ENCODE assay signal across 8 cellular contexts in genomic region chr10:124462348-124462695, GRCh38. TPM values are rescaled to one million over a fixed set of nuclear protein-coding genes. Genes with fewer than 3 reads are reported as not detected.
DNase-seq lines count a peak whose midpoint lies in the region; ATAC-seq and TF ChIP-seq lines count a peak whose summit lies in the region.

No MANE protein-coding gene starts in this region.

- peaks cover 31% of the 10 kb centered on the region for H3K4me1 ChIP-seq in CD4-positive, CD25-positive, alpha-beta regulatory T cell (ENCODE audit: control insufficient read depth, insufficient read depth, low read length, poor library complexity, severe bottlenecking)
- H3K4me1 ChIP-seq in OCI-LY3 (ENCODE audit: low read length) (peaks cover 13% of the 10 kb centered on the region), neutrophil (ENCODE audit: control insufficient read depth in 1 of 2, insufficient read depth in 1 of 2, low read depth in 1 of 2, low read length in 1 of 2) (peaks cover 15 to 20% of the 10 kb centered on the region in 2 experiments), aorta (ENCODE audit: control insufficient read depth in 1 of 2, insufficient read depth in 2 of 2, low read length in 2 of 2) (no peaks in the 10 kb centered on the region)

- H3K79me2 ChIP-seq in OCI-LY3 (ENCODE audit: low read length): no peaks in the 10 kb centered on the region

- no peaks in the 10 kb centered on the region for H3K9me3 ChIP-seq in CD4-positive, CD25-positive, alpha-beta regulatory T cell (ENCODE audit: control insufficient read depth in 2 of 2, low read length in 2 of 2)
- H3K9me3 ChIP-seq in OCI-LY3 (ENCODE audit: insufficient read depth, low read length): no peaks in the 10 kb centered on the region
- no peaks in the 10 kb centered on the region for H3K9me3 ChIP-seq in neutrophil
- no peaks in the 10 kb centered on the region for H3K9me3 ChIP-seq in aorta (ENCODE audit: control insufficient read depth, low read length)

- no peak for ATAC-seq in CD4-positive, CD25-positive, alpha-beta regulatory T cell (ENCODE audit: low read depth in 2 of 2)
- no peak for ATAC-seq in aorta (ENCODE audit: low FRiP score)
- ATAC-seq in left lobe of liver: no peak
- no peak for ATAC-seq in HG02759 (IDR thresholded peaks at IDR 0.05; ENCODE audit: unreplicated experiment)

- peak overlapping the region in 2 of 3 donors; percentile 66 to 91 for H3K27ac Mint-ChIP-seq in CD4-positive, CD25-positive, alpha-beta regulatory T cell
- H3K27ac Mint-ChIP-seq in endothelial cell (ENCODE audit: unreplicated experiment): no peak overlapping the region

- no peak for TF ChIP-seq CTCF in OCI-LY3 (IDR thresholded peaks at IDR 0.05; ENCODE audit: low read depth, low read length)
- TF ChIP-seq CTCF in endothelial cell (IDR thresholded peaks at IDR 0.05; ENCODE audit: unreplicated experiment): no peak
- TF ChIP-seq CTCF in neutrophil (IDR thresholded peaks at IDR 0.05): no peak

- H3K4me3 ChIP-seq in CD4-positive, CD25-positive, alpha-beta regulatory T cell (ENCODE audit: low read depth, low read length): peak overlapping the region; percentile 57
- H3K4me3 ChIP-seq in OCI-LY3 (ENCODE audit: low read length) (peak overlapping the region; percentile 94), neutrophil (ENCODE audit: low read depth in 1 of 2, low read length in 1 of 2) (peak overlapping the region; percentile 68 to 74), aorta (ENCODE audit: low read length in 2 of 2) (peak overlapping the region in 1 of 2 donors; percentile 85)

- peak overlapping the region; percentile 94; the same call in 1 of the 2 replicates for H2AFZ ChIP-seq in OCI-LY3 (ENCODE audit: low read depth, low read length)

- no peaks in the 10 kb centered on the region for H3K36me3 ChIP-seq in CD4-positive, CD25-positive, alpha-beta regulatory T cell (ENCODE audit: control insufficient read depth, insufficient read depth, low read length)
- H3K36me3 ChIP-seq in OCI-LY3 (replicated peaks; ENCODE audit: low read depth, low read length) (no peaks in the 10 kb centered on the region), neutrophil (no peaks in the 10 kb centered on the region), aorta (ENCODE audit: control insufficient read depth in 1 of 2, insufficient read depth in 2 of 2, low read length in 1 of 2) (no peaks in the 10 kb centered on the region)

- H4K20me1 ChIP-seq in OCI-LY3 (ENCODE audit: insufficient read depth, low read length): no peaks in the 10 kb centered on the region

- no peaks in the 10 kb centered on the region for H3K36me3 Mint-ChIP-seq in CD4-positive, CD25-positive, alpha-beta regulatory T cell
- no peaks in the 10 kb centered on the region for H3K36me3 Mint-ChIP-seq in endothelial cell (ENCODE audit: low read depth, unreplicated experiment)

- H3K27me3 Mint-ChIP-seq in CD4-positive, CD25-positive, alpha-beta regulatory T cell: peaks cover 23% of the 10 kb centered on the region
- H3K27me3 Mint-ChIP-seq in endothelial cell (ENCODE audit: unreplicated experiment): peaks cover 4% of the 10 kb centered on the region

- H3K27ac ChIP-seq in CD4-positive, CD25-positive, alpha-beta regulatory T cell (ENCODE audit: insufficient read depth, low read length, poor library complexity, severe bottlenecking): peak overlapping the region; percentile 72
- H3K27ac ChIP-seq in OCI-LY3 (ENCODE audit: low read length): no peak overlapping the region
- peak overlapping the region; percentile 76 for H3K27ac ChIP-seq in neutrophil
- no peak overlapping the region for H3K27ac ChIP-seq in aorta (ENCODE audit: low read depth in 1 of 2, low read length in 2 of 2)

- 80 to 85% methylated on average over 8 of the region's 8 CpGs for WGBS in aorta, 2 donors

- peak overlapping the region; percentile 60; the same call in 1 of the 2 replicates for H3K9ac ChIP-seq in OCI-LY3 (ENCODE audit: low read length)

- H3K27me3 ChIP-seq in CD4-positive, CD25-positive, alpha-beta regulatory T cell (ENCODE audit: control insufficient read depth, insufficient read depth, low read length): peaks cover 4% of the 10 kb centered on the region
- H3K27me3 ChIP-seq in OCI-LY3 (ENCODE audit: low read depth, low read length) (no peaks in the 10 kb centered on the region), neutrophil (peaks cover 19% of the 10 kb centered on the region), aorta (ENCODE audit: control insufficient read depth in 1 of 2, insufficient read depth in 2 of 2, low read length in 1 of 2) (no peaks in the 10 kb centered on the region)

- H3K4me2 ChIP-seq in OCI-LY3 (ENCODE audit: low read length): peak overlapping the region; percentile 84

- H3K4me3 Mint-ChIP-seq in CD4-positive, CD25-positive, alpha-beta regulatory T cell: peak overlapping the region; percentile 81 to 91 (median 89)
- H3K4me3 Mint-ChIP-seq in endothelial cell (ENCODE audit: unreplicated experiment): peak overlapping the region; percentile 89

- peaks cover 22 to 40% (median 26%) of the 10 kb centered on the region in 4 donors for H3K4me1 Mint-ChIP-seq in CD4-positive, CD25-positive, alpha-beta regulatory T cell
- peaks cover 16% of the 10 kb centered on the region for H3K4me1 Mint-ChIP-seq in endothelial cell (ENCODE audit: unreplicated experiment)

- H3K9me3 Mint-ChIP-seq in CD4-positive, CD25-positive, alpha-beta regulatory T cell: peaks cover 0 to 2% (median 0%) of the 10 kb centered on the region in 7 donors
- no peaks in the 10 kb centered on the region for H3K9me3 Mint-ChIP-seq in endothelial cell (ENCODE audit: unreplicated experiment)

- intact Hi-C loops in aorta (cut with DNase I): loop anchor here in 1 of 2 donors (10.0 kb wide), 1 partner anchor 1308 kb away; the partner anchor contains the start of gene BUB3

- no peak for DNase-seq in CD4-positive, CD25-positive, alpha-beta regulatory T cell
- DNase-seq in endothelial cell (ENCODE audit: low spot score): no peak
- DNase-seq in aorta: no peak
- DNase-seq in left lobe of liver (ENCODE audit: low spot score): no peak
- DNase-seq in central memory CD4-positive, alpha-beta T cell: no peak

RNA-seq across cellular contexts. Expression of gene LHPP, which starts 0.7 kb away (rescaled TPM):
- total RNA-seq in CD4-positive, CD25-positive, alpha-beta regulatory T cell: 20.1 TPM
- 10 to 100 TPM; 21.9 to 29.2 (median 26.5) TPM for polyA plus RNA-seq in CD4-positive, CD25-positive, alpha-beta regulatory T cell
- total RNA-seq in endothelial cell (ENCODE audit: unreplicated experiment) (4.2 TPM), aorta (10 to 100 TPM; 11.5 to 20.2 TPM), left lobe of liver (52.0 TPM)
- 10 to 100 TPM; 16.9 to 22.0 TPM for polyA plus RNA-seq in aorta

RNA-seq across cellular contexts. Expression of gene NKX1-2, which starts 12.5 kb away (rescaled TPM):
- not detected for total RNA-seq in CD4-positive, CD25-positive, alpha-beta regulatory T cell
- polyA plus RNA-seq in CD4-positive, CD25-positive, alpha-beta regulatory T cell: not detected
- 0.77 TPM for total RNA-seq in endothelial cell (ENCODE audit: unreplicated experiment)
- total RNA-seq in aorta: not detected
- polyA plus RNA-seq in aorta: not detected
- total RNA-seq in left lobe of liver: 0.05 TPM

RNA-seq across cellular contexts. Expression of gene OAT, which starts 43.6 kb away (rescaled TPM):
- total RNA-seq in CD4-positive, CD25-positive, alpha-beta regulatory T cell: 37.6 TPM
- 10 to 100 TPM; 54.2 to 76.4 (median 61.7) TPM for polyA plus RNA-seq in CD4-positive, CD25-positive, alpha-beta regulatory T cell
- 36.6 TPM for total RNA-seq in endothelial cell (ENCODE audit: unreplicated experiment)
- total RNA-seq in aorta: 100 to 1,000 TPM; 105 to 113 TPM
- polyA plus RNA-seq in aorta: 100 to 1,000 TPM; 114 to 235 TPM
- 42.7 TPM for total RNA-seq in left lobe of liver

Comparison
In these comparisons a context has a peak if more than half of its experiments do, and no peak if none do; other contexts are left out.
1. H3K27ac ChIP-seq: peak in CD4-positive, CD25-positive, alpha-beta regulatory T cell (single experiment) and neutrophil (single experiment); none in OCI-LY3 (single experiment) and aorta (0 of 2).